1 cellular context compared by ENCODE assay signal in the genomic region with DNA sequence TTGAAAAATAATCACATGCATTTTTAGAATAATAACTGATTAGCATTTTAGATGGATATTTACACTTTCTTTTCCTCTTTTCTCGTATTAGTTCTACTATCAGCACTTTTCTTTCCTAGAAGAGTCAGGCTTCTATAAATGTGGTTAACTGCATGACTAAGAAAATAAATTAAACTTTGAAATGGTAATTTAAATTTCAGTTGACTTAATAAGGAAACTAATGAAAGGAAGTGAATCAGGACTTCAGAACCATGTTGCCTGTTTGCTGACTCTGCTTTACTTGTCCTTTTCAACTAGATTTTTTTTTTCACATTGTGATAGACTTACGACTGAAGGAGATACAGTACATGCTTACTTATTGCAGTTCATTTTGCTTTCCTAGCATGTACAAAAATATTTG.
TF ChIP-seq lines count a peak whose summit lies in the region.

No MANE protein-coding gene starts in this region.

TF ChIP-seq in HepG2, 621 proteins besides CTCF, POLR2A, EP300 and RAD21 (continued from another document):
- TF ChIP-seq ZBTB44 (CRISPR knock-in tag; IDR thresholded peaks at IDR 0.05) (no peak), ZBTB42 (CRISPR knock-in tag; IDR thresholded peaks at IDR 0.05) (no peak), ZNF136 (CRISPR knock-in tag; IDR thresholded peaks at IDR 0.05; ENCODE audit: low read depth) (no peak)
TF ChIP-seq in HepG2: peak in this region for 2.
